In genomic region chr2:189210250-189211075, GRCh38 we compare ENCODE assay signal across 8 cellular contexts. TPM values are rescaled to one million over a fixed set of nuclear protein-coding genes. Genes with fewer than 3 reads are reported as not detected.
DNase-seq lines count a peak whose midpoint lies in the region; ATAC-seq and TF ChIP-seq lines count a peak whose summit lies in the region.

No MANE protein-coding gene starts in this region.

- TF ChIP-seq CTCF in HCT116 (IDR thresholded peaks at IDR 0.05 in 2 of 3, conservative IDR thresholded peaks at IDR 0.05 in 1 of 3; ENCODE audit: borderline replicate concordance in 1 of 3, insufficient read depth in 1 of 3, low read depth in 2 of 3, low read length in 2 of 3), result no peak
- TF ChIP-seq CTCF in gastroesophageal sphincter (IDR thresholded peaks at IDR 0.05), result no peak

- H3K27ac ChIP-seq in HCT116 (ENCODE audit: low read depth, low read length), result no peak overlapping the region
- H3K27ac ChIP-seq in gastroesophageal sphincter, result peak overlapping the region; percentile 74 to 98 (median 82)

- no peaks in the 10 kb centered on the region for H3K79me2 ChIP-seq in HCT116 (ENCODE audit: insufficient read depth, low read length)

- DNase-seq in HCT116 (ENCODE audit: low read depth, low spot score) (peak; percentile 24), SW 1271 (lab: John Stamatoyannopoulos, UW) (peak; percentile 30 to 84)
- no peak for DNase-seq in activated CD4-positive, alpha-beta T cell treated with anti-CD3 and anti-CD28 coated beads for 1 hour

- no peaks in the 10 kb centered on the region for H3K27me3 ChIP-seq in HCT116 (ENCODE audit: insufficient read depth, low read length)
- H3K27me3 ChIP-seq in gastroesophageal sphincter, result no peaks in the 10 kb centered on the region
- no peaks in the 10 kb centered on the region for H3K27me3 ChIP-seq in skeletal muscle satellite cell (ENCODE audit: control insufficient read depth, insufficient read depth, low read length)

- no peak for TF ChIP-seq EP300 in gastroesophageal sphincter (IDR thresholded peaks at IDR 0.05)

- ATAC-seq in HCT116 (0 out of 2 replicates have a peak, but pooled peaks have one; percentile 25), gastroesophageal sphincter (peak; percentile 90), GM21737 (IDR thresholded peaks at IDR 0.05; ENCODE audit: unreplicated experiment) (no peak), HG03025 (IDR thresholded peaks at IDR 0.05; ENCODE audit: low FRiP score, unreplicated experiment) (no peak), HG02610 (IDR thresholded peaks at IDR 0.05; ENCODE audit: unreplicated experiment) (no peak)

- TF ChIP-seq POLR2A in HCT116 (IDR thresholded peaks at IDR 0.05; ENCODE audit: borderline replicate concordance, extremely low read depth, insufficient read depth, insufficient read length) (no peak), gastroesophageal sphincter (IDR thresholded peaks at IDR 0.05) (no peak)

- H3K9ac ChIP-seq in HCT116 (ENCODE audit: low read length) (no peak overlapping the region), skeletal muscle satellite cell (ENCODE audit: low read depth, low read length) (peak overlapping the region; percentile 90)

- H3K4me2 ChIP-seq in HCT116 (ENCODE audit: low read length) (peak overlapping the region; percentile 59), skeletal muscle satellite cell (ENCODE audit: low read length) (peak overlapping the region; percentile 81)

- CTCF ChIA-PET in HCT116 (lab: Charles Lee), result interaction anchor here (0.5 to 1.9 kb wide), 4 partner anchors 32 to 68 kb away, joined by 3 to 6 read pairs (median 4); no protein-coding TSS in a partner anchor

- H3K36me3 ChIP-seq in HCT116 (ENCODE audit: control insufficient read depth in 1 of 2, insufficient read depth in 2 of 2, low read length in 2 of 2) (no peaks in the 10 kb centered on the region), gastroesophageal sphincter (no peaks in the 10 kb centered on the region), skeletal muscle satellite cell (ENCODE audit: insufficient read depth, low read length) (no peaks in the 10 kb centered on the region)

- BruUV-seq in HCT116 (replicated peaks; lab: Mats Ljungman, UMichigan), result no TSS peak

- H2AFZ ChIP-seq in HCT116 (ENCODE audit: low read depth, low read length, poor library complexity, severe bottlenecking), result peak overlapping the region; percentile 97

- RAD21 ChIA-PET in HCT116 (lab: Charles Lee; ENCODE audit: low non-redundant PET in 1 of 2, low total read pairs in 2 of 2, uncharacterized antibody in 2 of 2, unreplicated experiment in 2 of 2), result no interaction called here

- no peaks in the 10 kb centered on the region for H3K9me2 ChIP-seq in HCT116 (ENCODE audit: insufficient read depth)

- H3K4me1 ChIP-seq in HCT116 (ENCODE audit: control insufficient read depth in 1 of 2, insufficient read depth in 2 of 2, low read length in 2 of 2) (peaks cover 5 to 17% of the 10 kb centered on the region in 2 experiments; a peak in 3 of 4 replicates), gastroesophageal sphincter (peaks cover 0 to 24% (median 14%) of the 10 kb centered on the region in 3 donors), skeletal muscle satellite cell (ENCODE audit: control insufficient read depth, insufficient read depth, low read length) (peaks cover 48% of the 10 kb centered on the region)

- TF ChIP-seq RAD21 in HCT116 (IDR thresholded peaks at IDR 0.05; ENCODE audit: low read depth), result no peak

- no peaks in the 10 kb centered on the region for H4K20me1 ChIP-seq in HCT116 (ENCODE audit: insufficient read depth)

- H3K9me3 ChIP-seq in HCT116 (ENCODE audit: control insufficient read depth in 1 of 2, insufficient read depth in 1 of 2, low read depth in 1 of 2, low read length in 2 of 2) (no peaks in the 10 kb centered on the region), gastroesophageal sphincter (no peaks in the 10 kb centered on the region), skeletal muscle satellite cell (replicated peaks; ENCODE audit: low read length) (no peaks in the 10 kb centered on the region)

- intact Hi-C loops in HCT116 (cut with micrococcal nuclease), result no loop called here

- POLR2A ChIA-PET in HCT116 (lab: Charles Lee), result no interaction called here

- no peak overlapping the region for H3K4me3 ChIP-seq in HCT116 (replicated peaks in 1 of 2; ENCODE audit: low read depth in 1 of 2, low read length in 2 of 2)
- H3K4me3 ChIP-seq in gastroesophageal sphincter, result peak overlapping the region; percentile 32 to 40
- peak overlapping the region; percentile 61 for H3K4me3 ChIP-seq in skeletal muscle satellite cell (ENCODE audit: low read length)

- WGBS in gastroesophageal sphincter (ENCODE audit: low coverage in 1 of 2), 2 donors, result 2 to 18% methylated on average over 6 to 7 of the region's 7 CpGs

TF ChIP-seq in HCT116, 20 proteins besides CTCF, POLR2A, EP300 and RAD21:
- TF ChIP-seq SRF (IDR thresholded peaks at IDR 0.05; ENCODE audit: low read depth) (peak; percentile 40; the same call in 1 of the 2 replicates), EZH2 (IDR thresholded peaks at IDR 0.05) (no peak)

RNA-seq across cellular contexts. Expression of gene COL5A2, which starts 30.9 kb away (rescaled TPM):
- total RNA-seq in HCT116 (2021; ENCODE audit: unreplicated experiment) (2.3 TPM), gastroesophageal sphincter (100 to 1,000 TPM in 1 of 4 donors, 10 to 100 TPM in 3; 57.3 to 104 (median 80.9) TPM)
- 0.47 and 1.2 TPM in 2 replicates for polyA plus RNA-seq in HCT116 (2012)
- total RNA-seq in skeletal muscle satellite cell (2012; rRNA removed), result 170 and 179 TPM in 2 replicates

Comparison
In these comparisons a context has a peak if more than half of its experiments do, and no peak if none do; other contexts are left out.
1. ATAC-seq: peak in HCT116 (single experiment) and gastroesophageal sphincter (single experiment); none in GM21737 (single experiment), HG03025 (single experiment) and HG02610 (single experiment).
2. H3K4me3 ChIP-seq: peak in gastroesophageal sphincter (2 of 2) and skeletal muscle satellite cell (single experiment); none in HCT116 (0 of 2).
3. RNA of gene COL5A2, which starts 30.9 kb away (total RNA-seq): 57.3 to 104 TPM in gastroesophageal sphincter; 2.3 TPM in HCT116 (single experiment); every median in the first group is over 10 times any median in the second.